10 cellular contexts compared by ENCODE assay signal in the genomic region with DNA sequence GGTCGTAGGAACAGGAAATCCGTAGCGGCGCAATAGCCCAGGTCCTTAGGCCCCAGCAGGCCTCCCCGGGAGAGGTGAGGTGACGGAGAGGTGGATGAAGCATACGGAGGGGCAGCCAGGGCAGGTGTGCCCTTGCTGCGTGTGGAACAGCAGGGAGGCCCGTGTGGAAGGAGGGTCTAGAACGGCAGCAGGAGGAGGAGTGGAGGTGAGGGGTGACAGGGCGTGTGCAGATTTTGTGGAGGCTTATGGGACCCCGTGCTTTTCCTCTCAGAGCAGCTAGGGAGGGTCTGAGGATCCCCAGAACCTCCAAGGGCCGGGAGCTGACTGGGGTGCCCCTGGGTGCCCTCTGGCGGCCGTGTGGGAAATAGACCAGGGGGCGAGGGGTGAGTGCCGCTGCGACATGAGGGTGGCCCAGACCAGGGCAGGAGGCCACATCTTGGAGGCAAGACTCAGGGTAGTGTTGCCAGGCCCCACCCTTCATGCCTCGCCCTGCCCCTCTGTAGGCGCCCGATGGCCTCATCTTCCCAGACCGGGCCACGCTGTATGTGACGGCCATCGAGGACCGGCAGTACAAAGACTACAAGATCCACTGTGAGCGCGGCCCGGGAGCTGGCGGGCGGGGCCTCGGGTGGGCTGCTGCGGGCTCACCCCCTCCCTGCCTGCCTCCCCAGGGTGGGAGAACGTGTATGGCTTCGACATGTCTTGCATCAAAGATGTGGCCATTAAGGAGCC. TPM values are rescaled to one million over a fixed set of nuclear protein-coding genes. Genes with fewer than 3 reads are reported as not detected.
DNase-seq lines count a peak whose midpoint lies in the region; ATAC-seq and TF ChIP-seq lines count a peak whose summit lies in the region.
"Had no signal": no experiment of that assay in that cellular context is flagged by ENCODE, and none has a peak within 500 bp of the region (broad histone marks: within the 10 kb centered on the region; RNA-seq: fewer than 3 reads in every experiment).

No MANE protein-coding gene starts in this region.

- no peak overlapping the region for H3K4me3 ChIP-seq in Loucy (ENCODE audit: low read length, poor library complexity, severe bottlenecking)
- H3K4me3 ChIP-seq in choroid plexus epithelial cell (ENCODE audit: low read depth, low read length), result no peak overlapping the region
- no peak overlapping the region for H3K4me3 ChIP-seq in psoas muscle
- H3K4me3 ChIP-seq in tibial artery, result no peak overlapping the region
- H3K4me3 ChIP-seq in dorsolateral prefrontal cortex, result no peak overlapping the region

- peaks cover 35% of the 10 kb centered on the region for H4K20me1 ChIP-seq in Loucy (ENCODE audit: insufficient read depth, low read length, poor library complexity, severe bottlenecking)

- DNase-seq in activated CD4-positive, alpha-beta T cell treated with anti-CD3 and anti-CD28 coated beads for 48 hours, result peak; percentile 38
- no peak for DNase-seq in activated CD4-positive, alpha-beta T cell treated with anti-CD3 and anti-CD28 coated beads for 36 hours
- DNase-seq in choroid plexus epithelial cell (ENCODE audit: low read depth), result no peak
- peak in 1 of 2 donors; percentile 41 for DNase-seq in psoas muscle
- DNase-seq in tibial artery, result no peak
- no peak for DNase-seq in dorsolateral prefrontal cortex
- DNase-seq: CD4-positive, alpha-beta T cell had no signal

- H3K36me3 Mint-ChIP-seq in activated CD4-positive, alpha-beta T cell treated with anti-CD3 and anti-CD28 coated beads for 36 hours (ENCODE audit: low read depth), result peaks cover 55% of the 10 kb centered on the region

- POLR2A ChIA-PET in activated CD4-positive, alpha-beta T cell treated with anti-CD3 and anti-CD28 coated beads for 36 hours (lab: Charles Lee), result no interaction called here

- ATAC-seq in activated CD4-positive, alpha-beta T cell treated with anti-CD3 and anti-CD28 coated beads for 36 hours, result no peak
- ATAC-seq in psoas muscle (no peak), HG03432 (IDR thresholded peaks at IDR 0.05; ENCODE audit: unreplicated experiment) (no peak)
- ATAC-seq: stimulated activated effector memory CD8-positive, alpha-beta T cell treated with anti-CD3 and anti-CD28 coated beads, Interleukin-12 subunit alpha, Interleukin-12 subunit beta, amount 100 ng/mL, for 72 hours had no signal

- no peak overlapping the region for H3K9ac ChIP-seq in Loucy (ENCODE audit: low read depth, low read length, poor library complexity, severe bottlenecking)

- no peak overlapping the region for H3K4me3 Mint-ChIP-seq in activated CD4-positive, alpha-beta T cell treated with anti-CD3 and anti-CD28 coated beads for 36 hours
- H3K4me3 Mint-ChIP-seq: CD4-positive, alpha-beta T cell; stimulated activated effector memory CD8-positive, alpha-beta T cell treated with anti-CD3 and anti-CD28 coated beads, Interleukin-12 subunit alpha, Interleukin-12 subunit beta, amount 100 ng/mL, for 72 hours had no signal

- peaks cover 73% of the 10 kb centered on the region; the same call in 1 of the 2 replicates for H3K36me3 ChIP-seq in Loucy (ENCODE audit: insufficient read depth, low read length)
- H3K36me3 ChIP-seq in psoas muscle (ENCODE audit: insufficient read depth in 1 of 2, low read depth in 1 of 2), result peaks cover 5 to 77% of the 10 kb centered on the region in 2 donors
- peaks cover 53 to 76% (median 70%) of the 10 kb centered on the region in 3 donors for H3K36me3 ChIP-seq in tibial artery

- H3K27ac Mint-ChIP-seq in activated CD4-positive, alpha-beta T cell treated with anti-CD3 and anti-CD28 coated beads for 36 hours, result no peak overlapping the region
- H3K27ac Mint-ChIP-seq: CD4-positive, alpha-beta T cell had no signal

- no peaks in the 10 kb centered on the region for H3F3A ChIP-seq in Loucy (ENCODE audit: low read depth)

- no peaks in the 10 kb centered on the region for H3K9me2 ChIP-seq in Loucy (replicated peaks; ENCODE audit: low read depth, low read length)

- H3K9me3 ChIP-seq in Loucy (ENCODE audit: insufficient read depth, low read depth, low read length), result no peaks in the 10 kb centered on the region
- no peaks in the 10 kb centered on the region for H3K9me3 ChIP-seq in psoas muscle
- H3K9me3 ChIP-seq in tibial artery, result no peaks in the 10 kb centered on the region

- H3K27ac ChIP-seq in psoas muscle (no peak overlapping the region), tibial artery (no peak overlapping the region), dorsolateral prefrontal cortex (peak overlapping the region in 17 of 59 donors; percentile 3 to 60 (median 36))

- peaks cover 17% of the 10 kb centered on the region for H3K4me1 ChIP-seq in Loucy (ENCODE audit: insufficient read depth, low read length, poor library complexity, severe bottlenecking)
- peaks cover 18% of the 10 kb centered on the region for H3K4me1 ChIP-seq in psoas muscle
- peaks cover 0 to 24% (median 20%) of the 10 kb centered on the region in 4 donors for H3K4me1 ChIP-seq in tibial artery

- no peaks in the 10 kb centered on the region for H3K27me3 Mint-ChIP-seq in activated CD4-positive, alpha-beta T cell treated with anti-CD3 and anti-CD28 coated beads for 36 hours
- H3K27me3 Mint-ChIP-seq: CD4-positive, alpha-beta T cell had no signal

- 83 to 84% (median 84%) methylated on average over 32 to 35 of the region's 35 CpGs for WGBS in psoas muscle, 3 donors

- CTCF ChIA-PET in activated CD4-positive, alpha-beta T cell treated with anti-CD3 and anti-CD28 coated beads for 36 hours (lab: Charles Lee), result interaction anchor here (1.0 to 1.2 kb wide), 2 partner anchors 18 to 147 kb away, joined by 4 to 6 read pairs; no protein-coding TSS in a partner anchor

- no peak overlapping the region for H2AFZ ChIP-seq in Loucy (ENCODE audit: low read length)

- H3K4me2 ChIP-seq in Loucy (ENCODE audit: low read depth, low read length, poor library complexity, severe bottlenecking), result no peak overlapping the region

- H3K9me3 Mint-ChIP-seq in activated CD4-positive, alpha-beta T cell treated with anti-CD3 and anti-CD28 coated beads for 36 hours (ENCODE audit: low read depth), result no peaks in the 10 kb centered on the region
- H3K9me3 Mint-ChIP-seq: CD4-positive, alpha-beta T cell; stimulated activated effector memory CD8-positive, alpha-beta T cell treated with anti-CD3 and anti-CD28 coated beads, Interleukin-12 subunit alpha, Interleukin-12 subunit beta, amount 100 ng/mL, for 72 hours had no signal

- TF ChIP-seq CTCF in Loucy (conservative IDR thresholded peaks at IDR 0.05; ENCODE audit: low read length) (peak; percentile 54), choroid plexus epithelial cell (conservative IDR thresholded peaks at IDR 0.05; ENCODE audit: low read depth, low read length) (peak; percentile 51), psoas muscle (IDR thresholded peaks at IDR 0.05) (peak; percentile 25), tibial artery (IDR thresholded peaks at IDR 0.05) (peak in 1 of 2 experiments; percentile 12), dorsolateral prefrontal cortex (IDR thresholded peaks at IDR 0.05 in 54 of 56, conservative IDR thresholded peaks at IDR 0.05 in 2 of 56; ENCODE audit: low read depth in 1 of 56, partially characterized antibody in 56 of 56) (peak in 19 of 56 donors; percentile 8 to 38 (median 17))

- peaks cover 27% of the 10 kb centered on the region for H3K79me2 ChIP-seq in Loucy (ENCODE audit: insufficient read depth, low read length)

- peaks cover 31% of the 10 kb centered on the region for H3K4me1 Mint-ChIP-seq in activated CD4-positive, alpha-beta T cell treated with anti-CD3 and anti-CD28 coated beads for 36 hours

- intact Hi-C loops in activated CD4-positive, alpha-beta T cell treated with anti-CD3 and anti-CD28 coated beads for 36 hours (cut with DNase I, micrococcal nuclease), result no loop called here
- intact Hi-C loops in psoas muscle (cut with DNase I) (loop anchor here in 1 of 2 donors (5.0 to 10.0 kb wide), 2 partner anchors 78 to 120 kb away; partner anchors contain the start of gene TSKS), tibial artery (cut with DNase I; ENCODE audit: low total_unique reads) (no loop called here), dorsolateral prefrontal cortex (cut with DNase I) (no loop called here)

- H3K27me3 ChIP-seq in Loucy (ENCODE audit: insufficient read depth, low read length, poor library complexity, severe bottlenecking) (no peaks in the 10 kb centered on the region), psoas muscle (ENCODE audit: insufficient read depth in 3 of 3, low read length in 2 of 3) (peaks cover 0 to under 1% (median 0%) of the 10 kb centered on the region in 3 donors), tibial artery (peaks cover 0 to 1% of the 10 kb centered on the region in 2 donors), dorsolateral prefrontal cortex (no peaks in the 10 kb centered on the region)

RNA-seq across cellular contexts. Expression of gene ADM5, which starts 5.0 kb away (rescaled TPM):
- 1 to 10 TPM; 4.1 to 4.4 TPM for total RNA-seq in activated CD4-positive, alpha-beta T cell treated with anti-CD3 and anti-CD28 coated beads for 36 hours
- total RNA-seq in psoas muscle (1 to 10 TPM in 2 of 4 donors, under 1 TPM in 2; 0.58 to 1.5 (median 1.0) TPM), dorsolateral prefrontal cortex (1 to 10 TPM in 93 of 120 experiments, under 1 TPM in 26, not detected in 1; 0.33 to 4.1 (median 1.5) TPM)
- polyA plus RNA-seq in psoas muscle, result under 1 TPM; 0.38 to 0.48 (median 0.41) TPM

RNA-seq across cellular contexts. Expression of gene CPT1C, which starts 6.5 kb away (rescaled TPM):
- 1 to 10 TPM; 1.1 to 1.6 TPM for total RNA-seq in activated CD4-positive, alpha-beta T cell treated with anti-CD3 and anti-CD28 coated beads for 36 hours
- total RNA-seq in psoas muscle (1 to 10 TPM in 1 of 4 donors, under 1 TPM in 3; 0.53 to 1.2 (median 0.70) TPM), dorsolateral prefrontal cortex (100 to 1,000 TPM in 78 of 120 experiments, 10 to 100 TPM in 42; 55.9 to 163 (median 105) TPM)
- 1 to 10 TPM in 2 of 3 donors, under 1 TPM in 1; 0.34 to 1.1 (median 1.0) TPM for polyA plus RNA-seq in psoas muscle

RNA-seq across cellular contexts. Expression of gene PRMT1, which starts 7.3 kb away (rescaled TPM):
- 100 to 1,000 TPM; 384 to 448 TPM for total RNA-seq in activated CD4-positive, alpha-beta T cell treated with anti-CD3 and anti-CD28 coated beads for 36 hours
- total RNA-seq in psoas muscle, result 100 to 1,000 TPM; 180 to 259 (median 198) TPM
- polyA plus RNA-seq in psoas muscle, result 100 to 1,000 TPM; 139 to 424 (median 208) TPM
- total RNA-seq in dorsolateral prefrontal cortex, result 100 to 1,000 TPM in 54 of 120 experiments, 10 to 100 TPM in 66; 75.9 to 139 (median 99.2) TPM

RNA-seq across cellular contexts. Expression of gene BCL2L12, which starts 18.7 kb away (rescaled TPM):
- total RNA-seq in activated CD4-positive, alpha-beta T cell treated with anti-CD3 and anti-CD28 coated beads for 36 hours, result 10 to 100 TPM; 79.6 to 93.8 TPM
- total RNA-seq in psoas muscle (10 to 100 TPM; 13.0 to 21.5 (median 15.8) TPM), dorsolateral prefrontal cortex (1 to 10 TPM in 119 of 120 experiments, under 1 TPM in 1; 0.87 to 9.6 (median 3.6) TPM)
- polyA plus RNA-seq in psoas muscle, result 10 to 100 TPM; 28.3 to 42.7 (median 35.0) TPM

RNA-seq across cellular contexts. Expression of gene IRF3, which starts 18.8 kb away (rescaled TPM):
- 100 to 1,000 TPM; 123 to 125 TPM for total RNA-seq in activated CD4-positive, alpha-beta T cell treated with anti-CD3 and anti-CD28 coated beads for 36 hours
- total RNA-seq in psoas muscle, result 10 to 100 TPM; 10.3 to 22.1 (median 14.4) TPM
- polyA plus RNA-seq in psoas muscle, result 10 to 100 TPM; 18.2 to 26.5 (median 21.7) TPM
- total RNA-seq in dorsolateral prefrontal cortex, result 100 to 1,000 TPM in 1 of 120 experiments, 10 to 100 TPM in 119; 44.4 to 102 (median 65.0) TPM

Comparison
In these comparisons a context has a peak if more than half of its experiments do, and no peak if none do; other contexts are left out.
1. RNA of gene CPT1C, which starts 6.5 kb away (total RNA-seq): 55.9 to 163 TPM in dorsolateral prefrontal cortex; 1.1 to 1.6 TPM in activated CD4-positive, alpha-beta T cell treated with anti-CD3 and anti-CD28 coated beads for 36 hours and 0.53 to 1.2 TPM in psoas muscle; every median in the first group is over 10 times any median in the second.